In genomic region chr2:210271300-210271699, GRCh38 we compare ENCODE assay signal across 35 cellular contexts. TPM values are rescaled to one million over a fixed set of nuclear protein-coding genes. Genes with fewer than 3 reads are reported as not detected.
"Had no signal": no experiment of that assay in that cellular context is flagged by ENCODE, and none has a peak within 500 bp of the region (broad histone marks: within the 10 kb centered on the region; RNA-seq: fewer than 3 reads in every experiment).

No MANE protein-coding gene starts in this region.

- H3K27me3 ChIP-seq: neural progenitor cell, ovary, spleen, testis, tibial artery, transverse colon, upper lobe of right lung, uterus had no signal

- H3K4me3 Mint-ChIP-seq: natural killer cell; nephron; neural progenitor cell; stimulated activated memory B cell treated with anti-CD40 and anti-IgM and Interleukin-4, amounts not matched to agents 10 μg/mL and 1 μg/mL and 100 μg/mL, for 72 hours; stimulated activated naive CD8-positive, alpha-beta T cell treated with anti-CD3 and anti-CD28 coated beads, Interleukin-15, amount 100 ng/mL, for 72 hours; type B pancreatic cell had no signal

- H3K27ac Mint-ChIP-seq: natural killer cell; nephron; neural progenitor cell; progenitor cell of endocrine pancreas; stimulated activated memory B cell treated with anti-CD40 and anti-IgM and Interleukin-4, amounts not matched to agents 10 μg/mL and 1 μg/mL and 100 μg/mL, for 72 hours; stimulated activated naive CD8-positive, alpha-beta T cell treated with anti-CD3 and anti-CD28 coated beads, Interleukin-15, amount 100 ng/mL, for 72 hours; type B pancreatic cell had no signal

- H3K9me3 Mint-ChIP-seq: natural killer cell; nephron; neural progenitor cell; stimulated activated memory B cell treated with anti-CD40 and anti-IgM and Interleukin-4, amounts not matched to agents 10 μg/mL and 1 μg/mL and 100 μg/mL, for 72 hours; stimulated activated naive CD8-positive, alpha-beta T cell treated with anti-CD3 and anti-CD28 coated beads, Interleukin-15, amount 100 ng/mL, for 72 hours; type B pancreatic cell had no signal

- H3K4me3 ChIP-seq: neural progenitor cell, ovary, psoas muscle, skin epidermis, smooth muscle cell, spleen, suprapubic skin, testis, tibial artery, transverse colon, upper lobe of right lung, uterus had no signal

- H3K27ac ChIP-seq: neural progenitor cell, ovary, parathyroid adenoma, psoas muscle, skin epidermis, spleen, suprapubic skin, testis, tibial artery, transverse colon, upper lobe of right lung, uterus had no signal

- ATAC-seq: natural killer cell; psoas muscle; right cardiac atrium; sciatic nerve; stimulated activated memory B cell treated with anti-CD40 and anti-IgM and Interleukin-4, amounts not matched to agents 10 μg/mL and 1 μg/mL and 100 μg/mL, for 72 hours; stimulated activated naive CD8-positive, alpha-beta T cell treated with anti-CD3 and anti-CD28 coated beads, Interleukin-15, amount 100 ng/mL, for 72 hours; stimulated activated naive CD8-positive, alpha-beta T cell treated with anti-CD3 and anti-CD28 coated beads, Interleukin-15, Interleukin-2, amounts not matched to agents 100 U/mL and 50 U/mL, for 24 hours; upper lobe of right lung had no signal

- H2AFZ ChIP-seq: neural progenitor cell, parathyroid adenoma had no signal

- H3K9ac ChIP-seq: neural progenitor cell, parathyroid adenoma had no signal

- H3K4me2 ChIP-seq: neural progenitor cell, smooth muscle cell had no signal

- H3K27me3 Mint-ChIP-seq: progenitor cell of endocrine pancreas; stimulated activated memory B cell treated with anti-CD40 and anti-IgM and Interleukin-4, amounts not matched to agents 10 μg/mL and 1 μg/mL and 100 μg/mL, for 72 hours; stimulated activated naive CD8-positive, alpha-beta T cell treated with anti-CD3 and anti-CD28 coated beads, Interleukin-15, amount 100 ng/mL, for 72 hours had no signal

- H3K4me1 Mint-ChIP-seq: natural killer cell; nephron; neural progenitor cell; stimulated activated memory B cell treated with anti-CD40 and anti-IgM and Interleukin-4, amounts not matched to agents 10 μg/mL and 1 μg/mL and 100 μg/mL, for 72 hours; stimulated activated naive CD8-positive, alpha-beta T cell treated with anti-CD3 and anti-CD28 coated beads, Interleukin-15, amount 100 ng/mL, for 72 hours had no signal

- H3K9me3 ChIP-seq: ovary, psoas muscle, spleen, suprapubic skin, testis, tibial artery, transverse colon, upper lobe of right lung, uterus had no signal

- DNase-seq: natural killer cell; occipital lobe; ovary; posterior cingulate gyrus; psoas muscle; right cardiac atrium; spleen; stimulated activated CD4-positive, alpha-beta T cell treated with anti-CD3 and anti-CD28 coated beads, Interleukin-12 subunit alpha, Interleukin-12 subunit beta, amount 100 ng/mL, for 4 hours; stimulated activated CD4-positive, alpha-beta T cell treated with anti-CD3 and anti-CD28 coated beads, Interleukin-1b, Interleukin-23, amount 100 ng/mL, for 48 hours; stimulated activated CD4-positive, alpha-beta T cell treated with anti-CD3 and anti-CD28 coated beads, Interleukin-4, amount 100 ng/mL, for 1 hour; stimulated activated CD4-positive, alpha-beta T cell treated with anti-CD3 and anti-CD28 coated beads, Interleukin-4, amount 100 ng/mL, for 4 hours; stimulated activated CD8-positive, alpha-beta memory T cell treated with anti-CD3 and anti-CD28 coated beads, Interleukin-4, amount 100 ng/mL, for 48 hours; stimulated activated naive CD4-positive, alpha-beta T cell; stimulated activated naive CD8-positive, alpha-beta T cell treated with anti-CD3 and anti-CD28 coated beads, Interleukin-15, amount 100 ng/mL, for 72 hours; stimulated activated naive CD8-positive, alpha-beta T cell treated with anti-CD3 and anti-CD28 coated beads, Interleukin-15, Interleukin-2, amounts not matched to agents 100 U/mL and 50 U/mL, for 24 hours; substantia nigra; testis; tibial artery; transverse colon; upper lobe of right lung; uterus had no signal

- H3K4me1 ChIP-seq: neural progenitor cell, parathyroid adenoma, psoas muscle, spleen, suprapubic skin, testis, tibial artery, transverse colon, upper lobe of right lung, uterus had no signal

- H3K36me3 ChIP-seq: neural progenitor cell, ovary, spleen, suprapubic skin, tibial artery, transverse colon, upper lobe of right lung, uterus had no signal

- H3K36me3 Mint-ChIP-seq: natural killer cell; neural progenitor cell; stimulated activated memory B cell treated with anti-CD40 and anti-IgM and Interleukin-4, amounts not matched to agents 10 μg/mL and 1 μg/mL and 100 μg/mL, for 72 hours; type B pancreatic cell had no signal

RNA-seq across cellular contexts. Expression of gene MYL1, which starts 43.7 kb away (rescaled TPM):
- total RNA-seq: natural killer cell, osteoblast, progenitor cell of endocrine pancreas, renal cortical epithelial cell, sciatic nerve, smooth muscle cell, spleen, suprapubic skin, testis, upper lobe of right lung had no signal
- polyA plus RNA-seq: neural cell, ovary, smooth muscle cell, urinary bladder had no signal

RNA-seq across cellular contexts. Expression of gene ACADL, which starts 46.1 kb away (rescaled TPM):
- total RNA-seq: natural killer cell, osteoblast, spleen had no signal
- polyA plus RNA-seq: neural cell had no signal
